Comparison of ENCODE assay signal across 9 cellular contexts in genomic region chr16:48317614-48318013, GRCh38.
DNase-seq lines count a peak whose midpoint lies in the region; ATAC-seq, FAIRE-seq and TF ChIP-seq lines count a peak whose summit lies in the region.
"Had no signal": no experiment of that assay in that cellular context is flagged by ENCODE, and none has a peak within 500 bp of the region (broad histone marks: within the 10 kb centered on the region; RNA-seq: fewer than 3 reads in every experiment).

No MANE protein-coding gene starts in this region.

- no peaks in the 10 kb centered on the region for H3K27me3 Mint-ChIP-seq in endodermal cell (ENCODE audit: insufficient read depth)
- H3K27me3 Mint-ChIP-seq in nephron progenitor cell (ENCODE audit: low read depth, poor library complexity) = peaks cover 3% of the 10 kb centered on the region

- H4K20me1 ChIP-seq in HepG2 (ENCODE audit: insufficient read depth, low read length) = no peaks in the 10 kb centered on the region

- H3K36me3 Mint-ChIP-seq in endodermal cell (ENCODE audit: low read depth) (peaks cover 40% of the 10 kb centered on the region), nephron progenitor cell (ENCODE audit: low read depth) (peaks cover 57% of the 10 kb centered on the region)

- no peak for TF ChIP-seq EP300 in HepG2 (IDR thresholded peaks at IDR 0.05; ENCODE audit: low read depth in 2 of 2, low read length in 2 of 2)
- no peak for TF ChIP-seq EP300 in HepG2 (CRISPR knock-in tag; IDR thresholded peaks at IDR 0.05; ENCODE audit: borderline replicate concordance)

- H3K9me3 Mint-ChIP-seq in endodermal cell = peaks cover 13% of the 10 kb centered on the region
- H3K9me3 Mint-ChIP-seq in nephron progenitor cell = peaks cover 23% of the 10 kb centered on the region

- H3K36me3 ChIP-seq in HepG2 (replicated peaks in 1 of 2; ENCODE audit: control insufficient read depth in 1 of 2, insufficient read depth in 2 of 2, low read length in 2 of 2) = peaks cover 3 to 22% of the 10 kb centered on the region in 2 experiments; a peak in 4 of 5 replicates
- peaks cover 0 to 11% (median 0%) of the 10 kb centered on the region in 4 donors for H3K36me3 ChIP-seq in right lobe of liver
- H3K36me3 ChIP-seq in endodermal cell (ENCODE audit: control insufficient read depth, insufficient read depth, low read length) = peaks cover 28% of the 10 kb centered on the region
- H3K36me3 ChIP-seq in upper lobe of right lung = peaks cover 9% of the 10 kb centered on the region

- H3K4me3 ChIP-seq in HepG2 (replicated peaks in 1 of 3; ENCODE audit: insufficient read depth in 1 of 3, low read depth in 2 of 3, low read length in 3 of 3) (no peak overlapping the region), right lobe of liver (no peak overlapping the region), endodermal cell (ENCODE audit: low read length) (no peak overlapping the region), upper lobe of right lung (no peak overlapping the region)

- H3K27me3 ChIP-seq in HepG2 (ENCODE audit: control insufficient read depth in 1 of 2, insufficient read depth in 2 of 2, low read length in 2 of 2) (no peaks in the 10 kb centered on the region), right lobe of liver (no peaks in the 10 kb centered on the region), endodermal cell (ENCODE audit: control insufficient read depth, insufficient read depth, low read length, poor library complexity, severe bottlenecking) (no peaks in the 10 kb centered on the region), upper lobe of right lung (no peaks in the 10 kb centered on the region)

- in situ Hi-C loops in HepG2 (cut with HindIII; ENCODE audit: extremely low pct_ligation_motif_present, low pct_unique_long_range_greater_than_20kb) = no loop called here

- H3K27ac ChIP-seq in HepG2 (ENCODE audit: extremely low read length, insufficient read depth, low read length) (no peak overlapping the region), right lobe of liver (no peak overlapping the region), endodermal cell (ENCODE audit: low read depth, low read length) (no peak overlapping the region), upper lobe of right lung (peak overlapping the region; percentile 51)

- ATAC-seq in HepG2 (no peak), right lobe of liver (no peak), upper lobe of right lung (no peak), HG03460 (IDR thresholded peaks at IDR 0.05; ENCODE audit: unreplicated experiment) (no peak), HG03457 (IDR thresholded peaks at IDR 0.05; ENCODE audit: unreplicated experiment) (no peak)

- POLR2A ChIA-PET in HepG2 (lab: Yijun Ruan, JAX) = no interaction called here

- H3K9ac ChIP-seq in HepG2 (ENCODE audit: insufficient read depth, low read depth, low read length) (no peak overlapping the region), endodermal cell (ENCODE audit: extremely low read depth, low read length, poor library complexity, severe bottlenecking) (no peak overlapping the region)

- H2AFZ ChIP-seq in HepG2 (ENCODE audit: low read length) = no peak overlapping the region

- H3K4me2 ChIP-seq in HepG2 (ENCODE audit: low read depth, low read length) = no peak overlapping the region

- no peak overlapping the region for H3K4me3 Mint-ChIP-seq in endodermal cell
- H3K4me3 Mint-ChIP-seq in nephron progenitor cell = no peak overlapping the region

- DNase-seq in HepG2 (ENCODE audit: low spot score) (no peak), right lobe of liver (no peak), SIG-M5 treated with dmso at 0.1 percent for 504 hours (lab: John Stamatoyannopoulos, UW; ENCODE audit: unreplicated experiment) (peak; percentile 65), endodermal cell (no peak), upper lobe of right lung (no peak), nephron progenitor cell (no peak)
- DNase-seq: left cardiac atrium had no signal

- H3K4me1 ChIP-seq in HepG2 (ENCODE audit: insufficient read depth, low read length) = no peaks in the 10 kb centered on the region
- no peaks in the 10 kb centered on the region for H3K4me1 ChIP-seq in right lobe of liver
- H3K4me1 ChIP-seq in endodermal cell (ENCODE audit: control insufficient read depth, insufficient read depth, low read length) = peaks cover 6% of the 10 kb centered on the region
- H3K4me1 ChIP-seq in upper lobe of right lung = peaks cover 21% of the 10 kb centered on the region

- no TSS peak for BruUV-seq in HepG2 (replicated peaks; lab: Mats Ljungman, UMichigan)

- TF ChIP-seq POLR2A in HepG2 (IDR thresholded peaks at IDR 0.05; ENCODE audit: insufficient read depth in 1 of 2, low read depth in 2 of 2, low read length in 2 of 2) (no peak), right lobe of liver (IDR thresholded peaks at IDR 0.05) (no peak)

- CTCF ChIA-PET in HepG2 (lab: Yijun Ruan, JAX; ENCODE audit: low intra/inter-chr PET ratio, low total read pairs) = no interaction called here

- no peak for FAIRE-seq in HepG2 (lab: Jason Lieb, UNC)

- TF ChIP-seq RAD21 in HepG2 (CRISPR knock-in tag; IDR thresholded peaks at IDR 0.05) = no peak

- H3K79me2 ChIP-seq in HepG2 (ENCODE audit: insufficient read depth, low read length) = no peaks in the 10 kb centered on the region

- H3K4me1 Mint-ChIP-seq in endodermal cell (peaks cover 17% of the 10 kb centered on the region), nephron progenitor cell (no peaks in the 10 kb centered on the region)

- TF ChIP-seq CTCF in HepG2 (CRISPR knock-in tag; IDR thresholded peaks at IDR 0.05) = no peak
- no peak for TF ChIP-seq CTCF in right lobe of liver (IDR thresholded peaks at IDR 0.05)
- TF ChIP-seq CTCF in endodermal cell (conservative IDR thresholded peaks at IDR 0.05) = peak; percentile 18
- TF ChIP-seq CTCF in upper lobe of right lung (IDR thresholded peaks at IDR 0.05) = no peak
- TF ChIP-seq CTCF in nephron progenitor cell (IDR thresholded peaks at IDR 0.05) = no peak

- no peaks in the 10 kb centered on the region for H3K9me3 ChIP-seq in HepG2 (ENCODE audit: low read length)
- no peaks in the 10 kb centered on the region for H3K9me3 ChIP-seq in right lobe of liver
- H3K9me3 ChIP-seq in endodermal cell (ENCODE audit: control insufficient read depth, low read length) = peaks cover 12% of the 10 kb centered on the region
- H3K9me3 ChIP-seq in upper lobe of right lung = no peaks in the 10 kb centered on the region

- H3K27ac Mint-ChIP-seq in endodermal cell (peak overlapping the region; percentile 17), nephron progenitor cell (no peak overlapping the region)

- intact Hi-C loops in HepG2 (cut with micrococcal nuclease; ENCODE audit: unreplicated experiment) (no loop called here), right lobe of liver (cut with DNase I) (no loop called here), upper lobe of right lung (cut with DNase I) (no loop called here)

TF ChIP-seq in HepG2, 621 proteins besides CTCF, POLR2A, EP300 and RAD21:
- TF ChIP-seq RCOR2 (CRISPR knock-in tag; IDR thresholded peaks at IDR 0.05) (no peak), STAG1 (CRISPR knock-in tag; IDR thresholded peaks at IDR 0.05) (0 out of 2 replicates have a peak, but pooled peaks have one; percentile 4)
